Comparison of ENCODE assay signal across 1 cellular context in the genomic region with DNA sequence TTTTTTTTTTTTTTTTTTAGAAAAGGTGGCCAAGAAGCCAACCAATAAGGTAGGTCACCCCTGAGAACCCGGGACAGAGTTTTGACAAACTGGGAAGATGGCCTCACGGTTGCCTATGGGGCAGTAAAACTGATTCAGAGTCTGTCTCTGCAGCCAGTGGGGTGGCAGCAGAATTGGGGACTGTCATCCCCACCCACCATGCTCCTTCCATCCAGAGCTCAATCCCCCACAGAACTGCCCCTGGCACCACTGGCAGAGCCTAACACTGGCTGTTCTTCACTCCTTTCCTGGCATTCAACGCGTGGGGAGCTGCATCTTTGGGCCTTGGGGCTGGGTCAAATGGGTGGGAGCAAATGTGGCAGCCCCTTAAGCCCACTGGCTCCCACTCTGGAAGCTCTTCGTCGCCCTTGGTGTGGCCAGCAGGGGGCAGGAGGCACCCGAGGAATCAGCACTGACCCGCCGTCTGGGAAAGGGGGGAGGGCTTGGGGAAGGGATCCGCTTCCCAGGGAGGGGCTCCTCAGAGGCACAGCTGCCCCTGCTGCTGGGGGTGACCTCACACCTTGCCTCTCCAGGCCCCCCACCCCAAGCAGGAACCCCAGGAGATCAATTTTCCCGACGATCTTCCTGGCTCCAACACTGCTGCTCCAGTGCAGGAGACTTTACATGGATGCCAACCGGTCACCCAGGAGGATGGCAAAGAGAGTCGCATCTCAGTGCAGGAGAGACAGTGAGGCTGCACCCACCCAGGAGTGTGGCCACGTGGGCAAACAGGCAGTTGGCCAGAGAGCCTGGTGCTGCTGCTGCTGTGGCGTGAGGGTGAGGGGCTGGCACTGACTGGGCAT.
A peak's percentile ranks its signal among the peaks of the same experiment; 100 is the strongest.
TF ChIP-seq lines count a peak whose summit lies in the region.

No MANE protein-coding gene starts in this region.

TF ChIP-seq in HepG2, 621 proteins besides CTCF, POLR2A, EP300 and RAD21 (continued from another document):
- TF ChIP-seq, protein P1, sequence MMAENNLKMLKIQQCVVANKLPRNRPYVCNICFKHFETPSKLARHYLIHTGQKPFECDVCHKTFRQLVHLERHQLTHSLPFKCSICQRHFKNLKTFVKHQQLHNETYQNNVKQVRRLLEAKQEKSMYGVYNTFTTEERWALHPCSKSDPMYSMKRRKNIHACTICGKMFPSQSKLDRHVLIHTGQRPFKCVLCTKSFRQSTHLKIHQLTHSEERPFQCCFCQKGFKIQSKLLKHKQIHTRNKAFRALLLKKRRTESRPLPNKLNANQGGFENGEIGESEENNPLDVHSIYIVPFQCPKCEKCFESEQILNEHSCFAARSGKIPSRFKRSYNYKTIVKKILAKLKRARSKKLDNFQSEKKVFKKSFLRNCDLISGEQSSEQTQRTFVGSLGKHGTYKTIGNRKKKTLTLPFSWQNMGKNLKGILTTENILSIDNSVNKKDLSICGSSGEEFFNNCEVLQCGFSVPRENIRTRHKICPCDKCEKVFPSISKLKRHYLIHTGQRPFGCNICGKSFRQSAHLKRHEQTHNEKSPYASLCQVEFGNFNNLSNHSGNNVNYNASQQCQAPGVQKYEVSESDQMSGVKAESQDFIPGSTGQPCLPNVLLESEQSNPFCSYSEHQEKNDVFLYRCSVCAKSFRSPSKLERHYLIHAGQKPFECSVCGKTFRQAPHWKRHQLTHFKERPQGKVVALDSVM (CRISPR knock-in tag; IDR thresholded peaks at IDR 0.05): no peak
- TF ChIP-seq NCOA1 (CRISPR knock-in tag; IDR thresholded peaks at IDR 0.05) (no peak), IRF9 (CRISPR knock-in tag; IDR thresholded peaks at IDR 0.05; ENCODE audit: borderline replicate concordance) (no peak), FOXO1 (CRISPR knock-in tag; IDR thresholded peaks at IDR 0.05) (0 out of 2 replicates have a peak, but pooled peaks have one; percentile 9), THAP11 (CRISPR knock-in tag; IDR thresholded peaks at IDR 0.05) (no peak), AGO1 (IDR thresholded peaks at IDR 0.05; ENCODE audit: low read depth, low read length, poor library complexity, severe bottlenecking) (peak; percentile 42), MTA1 (CRISPR knock-in tag; IDR thresholded peaks at IDR 0.05; ENCODE audit: borderline replicate concordance) (no peak), TCF7L2 (IDR thresholded peaks at IDR 0.05; ENCODE audit: low read depth, low read length) (no peak), PITX1 (CRISPR knock-in tag; IDR thresholded peaks at IDR 0.05) (0 out of 2 replicates have a peak, but pooled peaks have one; percentile 10), ZNF619 (CRISPR knock-in tag; IDR thresholded peaks at IDR 0.05) (no peak), CEBPB (IDR thresholded peaks at IDR 0.05; ENCODE audit: borderline replicate concordance, low read depth, low read length) (no peak), SALL2 (CRISPR knock-in tag; IDR thresholded peaks at IDR 0.05) (no peak), HNRNPLL (IDR thresholded peaks at IDR 0.05; ENCODE audit: low read depth, low read length, poor library complexity, severe bottlenecking) (peak; percentile 39), ZBTB7B (CRISPR knock-in tag; IDR thresholded peaks at IDR 0.05) (peak; percentile 42; the same call in 1 of the 2 replicates), STAG1 (CRISPR knock-in tag; IDR thresholded peaks at IDR 0.05) (peak; percentile 75), ZNF777 (CRISPR knock-in tag; IDR thresholded peaks at IDR 0.05) (peak; percentile 53; the same call in 1 of the 2 replicates), PCBP1 (IDR thresholded peaks at IDR 0.05; ENCODE audit: borderline replicate concordance, low read depth, low read length) (0 out of 2 replicates have a peak, but pooled peaks have one; percentile 81), ZNF263 (CRISPR knock-in tag; IDR thresholded peaks at IDR 0.05) (no peak), KDM4B (CRISPR knock-in tag; IDR thresholded peaks at IDR 0.05) (no peak), XRCC5 (optimal IDR thresholded peaks at IDR 0.05; ENCODE audit: low read length) (peak; percentile 70), ZNF687 (CRISPR knock-in tag; IDR thresholded peaks at IDR 0.05) (peak; percentile 14; the same call in 1 of the 2 replicates), PATZ1 (CRISPR knock-in tag; IDR thresholded peaks at IDR 0.05) (peak; percentile 74), ZNF768 (CRISPR knock-in tag; IDR thresholded peaks at IDR 0.05) (peak; percentile 9; the same call in 1 of the 2 replicates)
- TF ChIP-seq, protein P2, sequence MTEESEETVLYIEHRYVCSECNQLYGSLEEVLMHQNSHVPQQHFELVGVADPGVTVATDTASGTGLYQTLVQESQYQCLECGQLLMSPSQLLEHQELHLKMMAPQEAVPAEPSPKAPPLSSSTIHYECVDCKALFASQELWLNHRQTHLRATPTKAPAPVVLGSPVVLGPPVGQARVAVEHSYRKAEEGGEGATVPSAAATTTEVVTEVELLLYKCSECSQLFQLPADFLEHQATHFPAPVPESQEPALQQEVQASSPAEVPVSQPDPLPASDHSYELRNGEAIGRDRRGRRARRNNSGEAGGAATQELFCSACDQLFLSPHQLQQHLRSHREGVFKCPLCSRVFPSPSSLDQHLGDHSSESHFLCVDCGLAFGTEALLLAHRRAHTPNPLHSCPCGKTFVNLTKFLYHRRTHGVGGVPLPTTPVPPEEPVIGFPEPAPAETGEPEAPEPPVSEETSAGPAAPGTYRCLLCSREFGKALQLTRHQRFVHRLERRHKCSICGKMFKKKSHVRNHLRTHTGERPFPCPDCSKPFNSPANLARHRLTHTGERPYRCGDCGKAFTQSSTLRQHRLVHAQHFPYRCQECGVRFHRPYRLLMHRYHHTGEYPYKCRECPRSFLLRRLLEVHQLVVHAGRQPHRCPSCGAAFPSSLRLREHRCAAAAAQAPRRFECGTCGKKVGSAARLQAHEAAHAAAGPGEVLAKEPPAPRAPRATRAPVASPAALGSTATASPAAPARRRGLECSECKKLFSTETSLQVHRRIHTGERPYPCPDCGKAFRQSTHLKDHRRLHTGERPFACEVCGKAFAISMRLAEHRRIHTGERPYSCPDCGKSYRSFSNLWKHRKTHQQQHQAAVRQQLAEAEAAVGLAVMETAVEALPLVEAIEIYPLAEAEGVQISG (CRISPR knock-in tag; IDR thresholded peaks at IDR 0.05): 0 out of 2 replicates have a peak, but pooled peaks have one; percentile 18
- TF ChIP-seq, protein P3, sequence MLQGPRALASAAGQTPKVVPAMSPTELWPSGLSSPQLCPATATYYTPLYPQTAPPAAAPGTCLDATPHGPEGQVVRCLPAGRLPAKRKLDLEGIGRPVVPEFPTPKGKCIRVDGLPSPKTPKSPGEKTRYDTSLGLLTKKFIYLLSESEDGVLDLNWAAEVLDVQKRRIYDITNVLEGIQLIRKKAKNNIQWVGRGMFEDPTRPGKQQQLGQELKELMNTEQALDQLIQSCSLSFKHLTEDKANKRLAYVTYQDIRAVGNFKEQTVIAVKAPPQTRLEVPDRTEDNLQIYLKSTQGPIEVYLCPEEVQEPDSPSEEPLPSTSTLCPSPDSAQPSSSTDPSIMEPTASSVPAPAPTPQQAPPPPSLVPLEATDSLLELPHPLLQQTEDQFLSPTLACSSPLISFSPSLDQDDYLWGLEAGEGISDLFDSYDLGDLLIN (CRISPR knock-in tag; IDR thresholded peaks at IDR 0.05; ENCODE audit: borderline replicate concordance): no peak
- TF ChIP-seq, protein P4, sequence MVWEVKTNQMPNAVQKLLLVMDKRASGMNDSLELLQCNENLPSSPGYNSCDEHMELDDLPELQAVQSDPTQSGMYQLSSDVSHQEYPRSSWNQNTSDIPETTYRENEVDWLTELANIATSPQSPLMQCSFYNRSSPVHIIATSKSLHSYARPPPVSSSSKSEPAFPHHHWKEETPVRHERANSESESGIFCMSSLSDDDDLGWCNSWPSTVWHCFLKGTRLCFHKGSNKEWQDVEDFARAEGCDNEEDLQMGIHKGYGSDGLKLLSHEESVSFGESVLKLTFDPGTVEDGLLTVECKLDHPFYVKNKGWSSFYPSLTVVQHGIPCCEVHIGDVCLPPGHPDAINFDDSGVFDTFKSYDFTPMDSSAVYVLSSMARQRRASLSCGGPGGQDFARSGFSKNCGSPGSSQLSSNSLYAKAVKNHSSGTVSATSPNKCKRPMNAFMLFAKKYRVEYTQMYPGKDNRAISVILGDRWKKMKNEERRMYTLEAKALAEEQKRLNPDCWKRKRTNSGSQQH (CRISPR knock-in tag; IDR thresholded peaks at IDR 0.05; ENCODE audit: low read depth): no peak
- TF ChIP-seq, protein P5, sequence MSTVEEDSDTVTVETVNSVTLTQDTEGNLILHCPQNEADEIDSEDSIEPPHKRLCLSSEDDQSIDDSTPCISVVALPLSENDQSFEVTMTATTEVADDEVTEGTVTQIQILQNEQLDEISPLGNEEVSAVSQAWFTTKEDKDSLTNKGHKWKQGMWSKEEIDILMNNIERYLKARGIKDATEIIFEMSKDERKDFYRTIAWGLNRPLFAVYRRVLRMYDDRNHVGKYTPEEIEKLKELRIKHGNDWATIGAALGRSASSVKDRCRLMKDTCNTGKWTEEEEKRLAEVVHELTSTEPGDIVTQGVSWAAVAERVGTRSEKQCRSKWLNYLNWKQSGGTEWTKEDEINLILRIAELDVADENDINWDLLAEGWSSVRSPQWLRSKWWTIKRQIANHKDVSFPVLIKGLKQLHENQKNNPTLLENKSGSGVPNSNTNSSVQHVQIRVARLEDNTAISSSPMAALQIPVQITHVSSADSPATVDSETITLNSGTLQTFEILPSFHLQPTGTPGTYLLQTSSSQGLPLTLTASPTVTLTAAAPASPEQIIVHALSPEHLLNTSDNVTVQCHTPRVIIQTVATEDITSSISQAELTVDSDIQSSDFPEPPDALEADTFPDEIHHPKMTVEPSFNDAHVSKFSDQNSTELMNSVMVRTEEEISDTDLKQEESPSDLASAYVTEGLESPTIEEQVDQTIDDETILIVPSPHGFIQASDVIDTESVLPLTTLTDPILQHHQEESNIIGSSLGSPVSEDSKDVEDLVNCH (CRISPR knock-in tag; IDR thresholded peaks at IDR 0.05): no peak
- TF ChIP-seq, protein P6, sequence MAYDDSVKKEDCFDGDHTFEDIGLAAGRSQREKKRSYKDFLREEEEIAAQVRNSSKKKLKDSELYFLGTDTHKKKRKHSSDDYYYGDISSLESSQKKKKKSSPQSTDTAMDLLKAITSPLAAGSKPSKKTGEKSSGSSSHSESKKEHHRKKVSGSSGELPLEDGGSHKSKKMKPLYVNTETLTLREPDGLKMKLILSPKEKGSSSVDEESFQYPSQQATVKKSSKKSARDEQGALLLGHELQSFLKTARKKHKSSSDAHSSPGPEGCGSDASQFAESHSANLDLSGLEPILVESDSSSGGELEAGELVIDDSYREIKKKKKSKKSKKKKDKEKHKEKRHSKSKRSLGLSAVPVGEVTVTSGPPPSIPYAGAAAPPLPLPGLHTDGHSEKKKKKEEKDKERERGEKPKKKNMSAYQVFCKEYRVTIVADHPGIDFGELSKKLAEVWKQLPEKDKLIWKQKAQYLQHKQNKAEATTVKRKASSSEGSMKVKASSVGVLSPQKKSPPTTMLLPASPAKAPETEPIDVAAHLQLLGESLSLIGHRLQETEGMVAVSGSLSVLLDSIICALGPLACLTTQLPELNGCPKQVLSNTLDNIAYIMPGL (CRISPR knock-in tag; IDR thresholded peaks at IDR 0.05; ENCODE audit: borderline replicate concordance in 1 of 2, low read depth in 1 of 2): 0 out of 4 replicates have a peak, but pooled peaks of 1 of the 2 experiments have one; percentile 30
